Comparison of ENCODE assay signal across 8 cellular contexts in genomic region chr6:116253505-116254296, GRCh38. TPM values are rescaled to one million over a fixed set of nuclear protein-coding genes. Genes with fewer than 3 reads are reported as not detected.
DNase-seq lines count a peak whose midpoint lies in the region; FAIRE-seq and TF ChIP-seq lines count a peak whose summit lies in the region.

Gene TSPYL4, minus strand, starts transcription at chr6:116254075. Its CDS starts 67 bp downstream, at chr6:116254008.

- no peaks in the 10 kb centered on the region for H3K36me3 ChIP-seq in SJCRH30
- peaks cover 13% of the 10 kb centered on the region for H3K36me3 ChIP-seq in neuron (ENCODE audit: insufficient read depth, low read length)

- H3K27me3 ChIP-seq in SJCRH30 (no peaks in the 10 kb centered on the region), neuron (ENCODE audit: insufficient read depth, low read length) (no peaks in the 10 kb centered on the region)

- H3K4me1 ChIP-seq in SJCRH30 (peaks cover 10% of the 10 kb centered on the region), neuron (ENCODE audit: insufficient read depth, low read length) (peaks cover 46% of the 10 kb centered on the region)

- FAIRE-seq in frontal cortex (lab: Jason Lieb, UNC): no peak

- DNase-seq in GM03348 (ENCODE audit: low spot score) (peak; percentile 94), HFF-Myc (ENCODE audit: extremely low read depth, low read depth) (peak; percentile 88), MV-4-11 (lab: John Stamatoyannopoulos, UW) (peak; percentile 88), SJCRH30 (peak; percentile 93 to 96), frontal cortex (ENCODE audit: low spot score in 2 of 2) (peak; percentile 74 to 87), stromal cell of bone marrow (ENCODE audit: low read depth) (peak; percentile 95)
- DNase-seq in activated gamma-delta T cell treated with anti-CD3 and anti-CD28 coated beads, Interleukin-2, amount 50 U/mL, for 16 hours (ENCODE audit: low read depth): peak; percentile 81

- H3K27ac ChIP-seq in SJCRH30: peak within 1 kb of the TSS; percentile 91

- H3K9me3 ChIP-seq in SJCRH30 (replicated peaks) (no peaks in the 10 kb centered on the region), neuron (ENCODE audit: low read length) (no peaks in the 10 kb centered on the region)

- peak within 1 kb of the TSS; percentile 22 for H2AFZ ChIP-seq in neuron (ENCODE audit: low read depth, low read length)

- no peak for TF ChIP-seq CTCF in HFF-Myc (IDR thresholded peaks at IDR 0.05; ENCODE audit: low read depth, low read length, missing control alignments)

- peak within 1 kb of the TSS; percentile 92 for H3K4me3 ChIP-seq in HFF-Myc (replicated peaks; ENCODE audit: low read depth, low read length)
- H3K4me3 ChIP-seq in SJCRH30: peak within 1 kb of the TSS; percentile 84
- H3K4me3 ChIP-seq in neuron (ENCODE audit: low read length): peak within 1 kb of the TSS; percentile 72

RNA-seq across cellular contexts. Expression of gene TSPYL4, which starts in this region (rescaled TPM):
- 12.3 and 13.4 TPM in 2 replicates for total RNA-seq in SJCRH30 (2014; rRNA removed; shearing (Covaris generic))
- total RNA-seq in frontal cortex: 85.2 TPM

Comparison
In these comparisons a context has a peak if more than half of its experiments do, and no peak if none do; other contexts are left out.
1. Peak in every context shown above with its lines: DNase-seq, H3K4me3 ChIP-seq and H3K27ac ChIP-seq.